Comparison of ENCODE assay signal across 8 cellular contexts in the genomic region with DNA sequence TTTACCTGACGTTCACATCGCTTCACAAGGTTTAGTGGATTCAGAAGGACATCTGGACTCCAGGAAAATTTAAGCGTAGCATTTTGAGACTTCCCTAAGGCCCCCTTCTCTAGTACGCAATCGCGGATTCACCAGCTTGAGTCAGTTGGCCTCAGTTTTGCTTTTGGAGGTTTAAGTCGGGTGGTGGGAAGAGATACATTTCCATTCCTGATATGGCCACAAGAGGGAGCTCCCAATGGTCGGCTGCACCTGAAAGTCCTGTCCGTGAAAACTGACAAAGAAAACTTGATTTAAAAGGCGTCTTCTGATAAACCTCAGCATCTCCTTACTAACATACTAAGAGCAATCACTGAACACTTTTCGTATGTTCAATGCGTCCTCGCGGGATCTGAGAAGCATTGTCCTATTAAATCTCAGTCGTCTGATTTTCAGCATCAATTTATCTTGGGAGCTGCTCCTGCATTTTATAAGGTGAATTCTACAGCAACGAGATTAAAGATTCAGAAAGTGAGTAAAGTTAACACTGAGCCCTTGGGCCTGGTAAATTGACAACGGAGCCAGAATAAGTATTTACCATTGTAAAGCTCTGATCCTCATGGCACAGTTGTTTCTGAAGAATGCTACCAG. TPM values are rescaled to one million over a fixed set of nuclear protein-coding genes. Genes with fewer than 3 reads are reported as not detected.
DNase-seq lines count a peak whose midpoint lies in the region; ATAC-seq and TF ChIP-seq lines count a peak whose summit lies in the region.

No MANE protein-coding gene starts in this region.

- 13% methylated on average over 17 of the region's 17 CpGs for WGBS in right cardiac atrium

- peaks cover 15% of the 10 kb centered on the region for H3K4me1 ChIP-seq in adipocyte (ENCODE audit: control insufficient read depth, insufficient read depth, low read length)
- no peaks in the 10 kb centered on the region for H3K4me1 ChIP-seq in right cardiac atrium (ENCODE audit: control insufficient read depth, insufficient read depth, low read length)

- DNase-seq in Ammon's horn (ENCODE audit: low spot score) (peak; percentile 82), LNCaP clone FGC (ENCODE audit: low read depth) (peak; percentile 30), SKM-1 (lab: John Stamatoyannopoulos, UW; ENCODE audit: unreplicated experiment) (peak; percentile 70), adipocyte (ENCODE audit: low read depth) (peak; percentile 84), right cardiac atrium (peak in 1 of 3 donors; percentile 44), putamen (ENCODE audit: low spot score) (peak; percentile 68)

- H3K9me3 ChIP-seq in adipocyte (ENCODE audit: control insufficient read depth, low read length) (no peaks in the 10 kb centered on the region), right cardiac atrium (ENCODE audit: control insufficient read depth, low read length) (no peaks in the 10 kb centered on the region)

- H3K36me3 ChIP-seq in adipocyte (ENCODE audit: control insufficient read depth, insufficient read depth, low read length, severe bottlenecking): no peaks in the 10 kb centered on the region

- ATAC-seq in GM19043 (IDR thresholded peaks at IDR 0.05; ENCODE audit: low read depth, unreplicated experiment) (peak; percentile 72), right cardiac atrium (peak; percentile 57 to 73), GM19324 (IDR thresholded peaks at IDR 0.05; ENCODE audit: low FRiP score, unreplicated experiment) (no peak)

- H3K27ac ChIP-seq in right cardiac atrium (ENCODE audit: low read length): peak overlapping the region; percentile 95

- peak; percentile 83 for TF ChIP-seq CTCF in LNCaP clone FGC (IDR thresholded peaks at IDR 0.05; ENCODE audit: control insufficient read depth, extremely low read depth, insufficient read depth)

- H3K27me3 ChIP-seq in adipocyte (replicated peaks; ENCODE audit: control insufficient read depth, insufficient read depth, low read length): no peaks in the 10 kb centered on the region
- no peaks in the 10 kb centered on the region for H3K27me3 ChIP-seq in right cardiac atrium (ENCODE audit: control insufficient read depth, insufficient read depth)

- H3K4me3 ChIP-seq in LNCaP clone FGC (ENCODE audit: low read depth, low read length) (no peak overlapping the region), adipocyte (ENCODE audit: low read length) (peak overlapping the region; percentile 75), right cardiac atrium (ENCODE audit: low read length) (peak overlapping the region; percentile 45)

- peak overlapping the region; percentile 76 for H3K9ac ChIP-seq in adipocyte (ENCODE audit: low read length)

- intact Hi-C loops in right cardiac atrium (cut with DNase I): loop anchor here (2.0 to 10.0 kb wide), 4 partner anchors 75 to 167 kb away; no protein-coding TSS in a partner anchor

RNA-seq across cellular contexts. Expression of gene LGI2, which starts 50.6 kb away (rescaled TPM):
- 1 to 10 TPM; 5.2 to 7.1 (median 6.0) TPM for total RNA-seq in right cardiac atrium
- 2.4 TPM for polyA plus RNA-seq in right cardiac atrium
